8 cellular contexts compared by ENCODE assay signal in the genomic region with DNA sequence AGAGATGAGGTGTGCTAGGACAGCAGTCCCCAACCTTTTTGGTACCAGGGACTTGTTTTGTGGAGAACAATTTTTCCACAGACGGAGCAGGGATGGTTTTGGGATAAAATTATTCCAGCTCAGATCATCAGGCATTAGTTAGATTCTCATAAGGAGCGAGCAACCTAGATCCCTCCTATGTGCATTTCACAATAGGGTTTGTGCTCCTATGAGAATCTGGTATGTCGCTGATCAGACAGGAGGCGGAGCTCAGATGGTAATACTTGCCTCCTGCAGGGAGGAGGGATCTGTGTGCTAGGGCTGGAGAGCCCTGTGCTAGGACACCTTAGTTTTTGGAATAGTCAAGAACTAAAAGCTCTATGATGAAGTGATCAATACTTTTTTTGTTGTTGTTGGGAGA. TPM values are rescaled to one million over a fixed set of nuclear protein-coding genes. Genes with fewer than 3 reads are reported as not detected.
DNase-seq lines count a peak whose midpoint lies in the region; ATAC-seq, FAIRE-seq and TF ChIP-seq lines count a peak whose summit lies in the region.

No MANE protein-coding gene starts in this region.

- no peak for TF ChIP-seq CTCF in progenitor cell of endocrine pancreas (IDR thresholded peaks at IDR 0.05; ENCODE audit: unreplicated experiment)

- peaks cover 18% of the 10 kb centered on the region for H3K4me1 Mint-ChIP-seq in progenitor cell of endocrine pancreas (ENCODE audit: low read depth)

- peak; percentile 44 for DNase-seq in stimulated activated CD4-positive, alpha-beta T cell treated with anti-CD3 and anti-CD28 coated beads, Interleukin-15, amount 100 ng/mL, for 24 hours
- no peak for DNase-seq in stimulated activated CD4-positive, alpha-beta T cell treated with anti-CD3 and anti-CD28 coated beads, Interleukin-1b, Interleukin-23, amount 100 ng/mL, for 48 hours
- DNase-seq in NCI-H748 treated with DMSO at 0.1 percent for 48 hours (lab: John Stamatoyannopoulos, UW) (peak; percentile 21), progenitor cell of endocrine pancreas (ENCODE audit: low spot score, unreplicated experiment) (no peak), GM12892 (ENCODE audit: insufficient read length) (no peak), activated gamma-delta T cell (lab: John Stamatoyannopoulos, UW) (no peak)
- DNase-seq in central memory CD4-positive, alpha-beta T cell, result peak; percentile 12

- no peak overlapping the region for H3K4me3 Mint-ChIP-seq in progenitor cell of endocrine pancreas (ENCODE audit: low read depth)

- H3K9me3 Mint-ChIP-seq in progenitor cell of endocrine pancreas (ENCODE audit: low read depth), result peaks cover 6% of the 10 kb centered on the region

- peak overlapping the region; percentile 14 for H3K27ac Mint-ChIP-seq in progenitor cell of endocrine pancreas

- no peak for FAIRE-seq in GM12892 (lab: Jason Lieb, UNC)

- H3K36me3 Mint-ChIP-seq in progenitor cell of endocrine pancreas (ENCODE audit: insufficient read depth), result peaks cover 12% of the 10 kb centered on the region

- TF ChIP-seq POLR2A in GM12892 (IDR thresholded peaks at IDR 0.05; ENCODE audit: low read depth, low read length), result no peak

- no peak for ATAC-seq in GM21717 (IDR thresholded peaks at IDR 0.05; ENCODE audit: unreplicated experiment)

- no peaks in the 10 kb centered on the region for H3K27me3 Mint-ChIP-seq in progenitor cell of endocrine pancreas

RNA-seq across cellular contexts. Expression of a gene that starts 2.5 kb away (rescaled TPM):
- 10.5 and 11.5 TPM in 2 replicates for total RNA-seq in progenitor cell of endocrine pancreas
- polyA plus RNA-seq in GM12892 (2012; ENCODE audit: missing spikeins), result 4.0 TPM

RNA-seq across cellular contexts. Expression of a gene that starts 15.4 kb away (rescaled TPM):
- not detected in 2 replicates for total RNA-seq in progenitor cell of endocrine pancreas
- 0.55 TPM for polyA plus RNA-seq in GM12892 (2012; ENCODE audit: missing spikeins)

RNA-seq across cellular contexts. Expression of a gene that starts 52.0 kb away (rescaled TPM):
- 5.6 and 6.0 TPM in 2 replicates for total RNA-seq in progenitor cell of endocrine pancreas
- polyA plus RNA-seq in GM12892 (2012; ENCODE audit: missing spikeins), result not detected

Comparison
In these comparisons a context has a peak if more than half of its experiments do, and no peak if none do; other contexts are left out.
1. DNase-seq: peak in stimulated activated CD4-positive, alpha-beta T cell treated with anti-CD3 and anti-CD28 coated beads, Interleukin-15, amount 100 ng/mL, for 24 hours (single experiment), NCI-H748 treated with DMSO at 0.1 percent for 48 hours (single experiment) and central memory CD4-positive, alpha-beta T cell (single experiment); none in stimulated activated CD4-positive, alpha-beta T cell treated with anti-CD3 and anti-CD28 coated beads, Interleukin-1b, Interleukin-23, amount 100 ng/mL, for 48 hours (single experiment), progenitor cell of endocrine pancreas (single experiment), GM12892 (single experiment) and activated gamma-delta T cell (single experiment).